In the genomic region with DNA sequence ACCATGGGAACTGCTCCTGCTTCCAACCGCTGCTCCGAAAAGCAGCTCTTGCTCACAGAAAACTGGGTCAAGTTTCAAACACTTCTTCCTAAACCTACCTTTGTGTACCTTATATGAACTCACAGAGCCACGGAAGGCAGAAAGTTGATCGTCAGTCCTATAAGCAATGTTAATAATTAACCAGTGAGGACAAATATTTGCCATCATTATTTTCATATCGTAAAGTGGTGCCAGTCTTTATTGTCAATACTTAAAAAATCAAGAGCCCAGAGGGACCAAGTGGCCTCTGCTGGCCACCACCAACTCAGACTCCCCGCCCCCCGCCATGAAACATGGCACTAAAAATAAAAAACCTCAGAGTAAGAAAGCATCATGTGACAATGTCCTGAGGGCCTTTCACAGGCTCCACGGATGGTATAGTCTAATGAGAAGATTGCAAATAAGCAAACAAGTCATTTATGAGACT, we compare ENCODE assay signal across 1 cellular context.
TF ChIP-seq lines count a peak whose summit lies in the region.

No MANE protein-coding gene starts in this region.

TF ChIP-seq in HepG2, 621 proteins besides CTCF, POLR2A, EP300 and RAD21 (continued from another document and continues in another):
- TF ChIP-seq ZNF83 (CRISPR knock-in tag; IDR thresholded peaks at IDR 0.05; ENCODE audit: borderline replicate concordance) (no peak), ZNF17 (CRISPR knock-in tag; IDR thresholded peaks at IDR 0.05) (no peak), CENPX (CRISPR knock-in tag; IDR thresholded peaks at IDR 0.05) (no peak), ZNF33A (CRISPR knock-in tag; IDR thresholded peaks at IDR 0.05; ENCODE audit: borderline replicate concordance) (no peak), ZNF766 (CRISPR knock-in tag; IDR thresholded peaks at IDR 0.05; ENCODE audit: borderline replicate concordance) (no peak), KLF6 (CRISPR knock-in tag; IDR thresholded peaks at IDR 0.05) (no peak), FOSL1 (CRISPR knock-in tag; IDR thresholded peaks at IDR 0.05; ENCODE audit: borderline replicate concordance) (no peak), ZNF775 (CRISPR knock-in tag; IDR thresholded peaks at IDR 0.05; ENCODE audit: borderline replicate concordance) (no peak), TOPORS (CRISPR knock-in tag; IDR thresholded peaks at IDR 0.05) (no peak), EZH2 (conservative IDR thresholded peaks at IDR 0.05; ENCODE audit: low read depth, low read length) (no peak), HDAC1 (CRISPR knock-in tag; IDR thresholded peaks at IDR 0.05) (peak; percentile 53), ZNF772 (CRISPR knock-in tag; IDR thresholded peaks at IDR 0.05) (no peak), NFIC (IDR thresholded peaks at IDR 0.05; ENCODE audit: low read length) (peak; percentile 14; the same call in 1 of the 2 replicates), ZNF781 (CRISPR knock-in tag; IDR thresholded peaks at IDR 0.05; ENCODE audit: borderline replicate concordance, not compliant biosample characterization) (no peak), KMT2A (CRISPR knock-in tag; IDR thresholded peaks at IDR 0.05) (no peak), YEATS4 (CRISPR knock-in tag; IDR thresholded peaks at IDR 0.05; ENCODE audit: borderline replicate concordance) (no peak), FIP1L1 (IDR thresholded peaks at IDR 0.05; ENCODE audit: borderline replicate concordance, insufficient read depth, low read depth, low read length) (no peak), ZNF567 (CRISPR knock-in tag; IDR thresholded peaks at IDR 0.05; ENCODE audit: borderline replicate concordance) (no peak), EED (CRISPR knock-in tag; IDR thresholded peaks at IDR 0.05) (no peak), NFRKB (IDR thresholded peaks at IDR 0.05) (no peak)
- TF ChIP-seq, protein P1, sequence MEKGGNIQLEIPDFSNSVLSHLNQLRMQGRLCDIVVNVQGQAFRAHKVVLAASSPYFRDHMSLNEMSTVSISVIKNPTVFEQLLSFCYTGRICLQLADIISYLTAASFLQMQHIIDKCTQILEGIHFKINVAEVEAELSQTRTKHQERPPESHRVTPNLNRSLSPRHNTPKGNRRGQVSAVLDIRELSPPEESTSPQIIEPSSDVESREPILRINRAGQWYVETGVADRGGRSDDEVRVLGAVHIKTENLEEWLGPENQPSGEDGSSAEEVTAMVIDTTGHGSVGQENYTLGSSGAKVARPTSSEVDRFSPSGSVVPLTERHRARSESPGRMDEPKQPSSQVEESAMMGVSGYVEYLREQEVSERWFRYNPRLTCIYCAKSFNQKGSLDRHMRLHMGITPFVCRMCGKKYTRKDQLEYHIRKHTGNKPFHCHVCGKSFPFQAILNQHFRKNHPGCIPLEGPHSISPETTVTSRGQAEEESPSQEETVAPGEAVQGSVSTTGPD (CRISPR knock-in tag; IDR thresholded peaks at IDR 0.05) = no peak
- TF ChIP-seq, protein P2, sequence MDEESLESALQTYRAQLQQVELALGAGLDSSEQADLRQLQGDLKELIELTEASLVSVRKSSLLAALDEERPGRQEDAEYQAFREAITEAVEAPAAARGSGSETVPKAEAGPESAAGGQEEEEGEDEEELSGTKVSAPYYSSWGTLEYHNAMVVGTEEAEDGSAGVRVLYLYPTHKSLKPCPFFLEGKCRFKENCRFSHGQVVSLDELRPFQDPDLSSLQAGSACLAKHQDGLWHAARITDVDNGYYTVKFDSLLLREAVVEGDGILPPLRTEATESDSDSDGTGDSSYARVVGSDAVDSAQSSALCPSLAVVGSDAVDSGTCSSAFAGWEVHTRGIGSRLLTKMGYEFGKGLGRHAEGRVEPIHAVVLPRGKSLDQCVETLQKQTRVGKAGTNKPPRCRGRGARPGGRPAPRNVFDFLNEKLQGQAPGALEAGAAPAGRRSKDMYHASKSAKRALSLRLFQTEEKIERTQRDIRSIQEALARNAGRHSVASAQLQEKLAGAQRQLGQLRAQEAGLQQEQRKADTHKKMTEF (CRISPR knock-in tag; IDR thresholded peaks at IDR 0.05) = peak; percentile 51
- TF ChIP-seq, protein P3, sequence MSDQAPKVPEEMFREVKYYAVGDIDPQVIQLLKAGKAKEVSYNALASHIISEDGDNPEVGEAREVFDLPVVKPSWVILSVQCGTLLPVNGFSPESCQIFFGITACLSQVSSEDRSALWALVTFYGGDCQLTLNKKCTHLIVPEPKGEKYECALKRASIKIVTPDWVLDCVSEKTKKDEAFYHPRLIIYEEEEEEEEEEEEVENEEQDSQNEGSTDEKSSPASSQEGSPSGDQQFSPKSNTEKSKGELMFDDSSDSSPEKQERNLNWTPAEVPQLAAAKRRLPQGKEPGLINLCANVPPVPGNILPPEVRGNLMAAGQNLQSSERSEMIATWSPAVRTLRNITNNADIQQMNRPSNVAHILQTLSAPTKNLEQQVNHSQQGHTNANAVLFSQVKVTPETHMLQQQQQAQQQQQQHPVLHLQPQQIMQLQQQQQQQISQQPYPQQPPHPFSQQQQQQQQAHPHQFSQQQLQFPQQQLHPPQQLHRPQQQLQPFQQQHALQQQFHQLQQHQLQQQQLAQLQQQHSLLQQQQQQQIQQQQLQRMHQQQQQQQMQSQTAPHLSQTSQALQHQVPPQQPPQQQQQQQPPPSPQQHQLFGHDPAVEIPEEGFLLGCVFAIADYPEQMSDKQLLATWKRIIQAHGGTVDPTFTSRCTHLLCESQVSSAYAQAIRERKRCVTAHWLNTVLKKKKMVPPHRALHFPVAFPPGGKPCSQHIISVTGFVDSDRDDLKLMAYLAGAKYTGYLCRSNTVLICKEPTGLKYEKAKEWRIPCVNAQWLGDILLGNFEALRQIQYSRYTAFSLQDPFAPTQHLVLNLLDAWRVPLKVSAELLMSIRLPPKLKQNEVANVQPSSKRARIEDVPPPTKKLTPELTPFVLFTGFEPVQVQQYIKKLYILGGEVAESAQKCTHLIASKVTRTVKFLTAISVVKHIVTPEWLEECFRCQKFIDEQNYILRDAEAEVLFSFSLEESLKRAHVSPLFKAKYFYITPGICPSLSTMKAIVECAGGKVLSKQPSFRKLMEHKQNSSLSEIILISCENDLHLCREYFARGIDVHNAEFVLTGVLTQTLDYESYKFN (CRISPR knock-in tag; conservative IDR thresholded peaks at IDR 0.05) = peak; percentile 78
- TF ChIP-seq, protein P4, sequence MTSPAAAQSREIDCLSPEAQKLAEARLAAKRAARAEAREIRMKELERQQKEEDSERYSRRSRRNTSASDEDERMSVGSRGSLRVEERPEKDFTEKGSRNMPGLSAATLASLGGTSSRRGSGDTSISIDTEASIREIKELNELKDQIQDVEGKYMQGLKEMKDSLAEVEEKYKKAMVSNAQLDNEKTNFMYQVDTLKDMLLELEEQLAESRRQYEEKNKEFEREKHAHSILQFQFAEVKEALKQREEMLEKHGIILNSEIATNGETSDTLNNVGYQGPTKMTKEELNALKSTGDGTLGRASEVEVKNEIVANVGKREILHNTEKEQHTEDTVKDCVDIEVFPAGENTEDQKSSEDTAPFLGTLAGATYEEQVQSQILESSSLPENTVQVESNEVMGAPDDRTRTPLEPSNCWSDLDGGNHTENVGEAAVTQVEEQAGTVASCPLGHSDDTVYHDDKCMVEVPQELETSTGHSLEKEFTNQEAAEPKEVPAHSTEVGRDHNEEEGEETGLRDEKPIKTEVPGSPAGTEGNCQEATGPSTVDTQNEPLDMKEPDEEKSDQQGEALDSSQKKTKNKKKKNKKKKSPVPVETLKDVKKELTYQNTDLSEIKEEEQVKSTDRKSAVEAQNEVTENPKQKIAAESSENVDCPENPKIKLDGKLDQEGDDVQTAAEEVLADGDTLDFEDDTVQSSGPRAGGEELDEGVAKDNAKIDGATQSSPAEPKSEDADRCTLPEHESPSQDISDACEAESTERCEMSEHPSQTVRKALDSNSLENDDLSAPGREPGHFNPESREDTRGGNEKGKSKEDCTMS (CRISPR knock-in tag; conservative IDR thresholded peaks at IDR 0.05) = no peak
- TF ChIP-seq, protein P5, sequence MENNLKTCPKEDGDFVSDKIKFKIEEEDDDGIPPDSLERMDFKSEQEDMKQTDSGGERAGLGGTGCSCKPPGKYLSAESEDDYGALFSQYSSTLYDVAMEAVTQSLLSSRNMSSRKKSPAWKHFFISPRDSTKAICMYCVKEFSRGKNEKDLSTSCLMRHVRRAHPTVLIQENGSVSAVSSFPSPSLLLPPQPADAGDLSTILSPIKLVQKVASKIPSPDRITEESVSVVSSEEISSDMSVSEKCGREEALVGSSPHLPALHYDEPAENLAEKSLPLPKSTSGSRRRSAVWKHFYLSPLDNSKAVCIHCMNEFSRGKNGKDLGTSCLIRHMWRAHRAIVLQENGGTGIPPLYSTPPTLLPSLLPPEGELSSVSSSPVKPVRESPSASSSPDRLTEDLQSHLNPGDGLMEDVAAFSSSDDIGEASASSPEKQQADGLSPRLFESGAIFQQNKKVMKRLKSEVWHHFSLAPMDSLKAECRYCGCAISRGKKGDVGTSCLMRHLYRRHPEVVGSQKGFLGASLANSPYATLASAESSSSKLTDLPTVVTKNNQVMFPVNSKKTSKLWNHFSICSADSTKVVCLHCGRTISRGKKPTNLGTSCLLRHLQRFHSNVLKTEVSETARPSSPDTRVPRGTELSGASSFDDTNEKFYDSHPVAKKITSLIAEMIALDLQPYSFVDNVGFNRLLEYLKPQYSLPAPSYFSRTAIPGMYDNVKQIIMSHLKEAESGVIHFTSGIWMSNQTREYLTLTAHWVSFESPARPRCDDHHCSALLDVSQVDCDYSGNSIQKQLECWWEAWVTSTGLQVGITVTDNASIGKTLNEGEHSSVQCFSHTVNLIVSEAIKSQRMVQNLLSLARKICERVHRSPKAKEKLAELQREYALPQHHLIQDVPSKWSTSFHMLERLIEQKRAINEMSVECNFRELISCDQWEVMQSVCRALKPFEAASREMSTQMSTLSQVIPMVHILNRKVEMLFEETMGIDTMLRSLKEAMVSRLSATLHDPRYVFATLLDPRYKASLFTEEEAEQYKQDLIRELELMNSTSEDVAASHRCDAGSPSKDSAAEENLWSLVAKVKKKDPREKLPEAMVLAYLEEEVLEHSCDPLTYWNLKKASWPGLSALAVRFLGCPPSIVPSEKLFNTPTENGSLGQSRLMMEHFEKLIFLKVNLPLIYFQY (CRISPR knock-in tag; IDR thresholded peaks at IDR 0.05; ENCODE audit: borderline replicate concordance) = no peak
- TF ChIP-seq, protein P6, sequence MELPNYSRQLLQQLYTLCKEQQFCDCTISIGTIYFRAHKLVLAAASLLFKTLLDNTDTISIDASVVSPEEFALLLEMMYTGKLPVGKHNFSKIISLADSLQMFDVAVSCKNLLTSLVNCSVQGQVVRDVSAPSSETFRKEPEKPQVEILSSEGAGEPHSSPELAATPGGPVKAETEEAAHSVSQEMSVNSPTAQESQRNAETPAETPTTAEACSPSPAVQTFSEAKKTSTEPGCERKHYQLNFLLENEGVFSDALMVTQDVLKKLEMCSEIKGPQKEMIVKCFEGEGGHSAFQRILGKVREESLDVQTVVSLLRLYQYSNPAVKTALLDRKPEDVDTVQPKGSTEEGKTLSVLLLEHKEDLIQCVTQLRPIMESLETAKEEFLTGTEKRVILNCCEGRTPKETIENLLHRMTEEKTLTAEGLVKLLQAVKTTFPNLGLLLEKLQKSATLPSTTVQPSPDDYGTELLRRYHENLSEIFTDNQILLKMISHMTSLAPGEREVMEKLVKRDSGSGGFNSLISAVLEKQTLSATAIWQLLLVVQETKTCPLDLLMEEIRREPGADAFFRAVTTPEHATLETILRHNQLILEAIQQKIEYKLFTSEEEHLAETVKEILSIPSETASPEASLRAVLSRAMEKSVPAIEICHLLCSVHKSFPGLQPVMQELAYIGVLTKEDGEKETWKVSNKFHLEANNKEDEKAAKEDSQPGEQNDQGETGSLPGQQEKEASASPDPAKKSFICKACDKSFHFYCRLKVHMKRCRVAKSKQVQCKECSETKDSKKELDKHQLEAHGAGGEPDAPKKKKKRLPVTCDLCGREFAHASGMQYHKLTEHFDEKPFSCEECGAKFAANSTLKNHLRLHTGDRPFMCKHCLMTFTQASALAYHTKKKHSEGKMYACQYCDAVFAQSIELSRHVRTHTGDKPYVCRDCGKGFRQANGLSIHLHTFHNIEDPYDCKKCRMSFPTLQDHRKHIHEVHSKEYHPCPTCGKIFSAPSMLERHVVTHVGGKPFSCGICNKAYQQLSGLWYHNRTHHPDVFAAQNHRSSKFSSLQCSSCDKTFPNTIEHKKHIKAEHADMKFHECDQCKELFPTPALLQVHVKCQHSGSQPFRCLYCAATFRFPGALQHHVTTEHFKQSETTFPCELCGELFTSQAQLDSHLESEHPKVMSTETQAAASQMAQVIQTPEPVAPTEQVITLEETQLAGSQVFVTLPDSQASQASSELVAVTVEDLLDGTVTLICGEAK (IDR thresholded peaks at IDR 0.05) = no peak
- TF ChIP-seq, protein P6 (CRISPR knock-in tag; IDR thresholded peaks at IDR 0.05) = no peak
